ENCODE assay signal across 8 cellular contexts in the genomic region with DNA sequence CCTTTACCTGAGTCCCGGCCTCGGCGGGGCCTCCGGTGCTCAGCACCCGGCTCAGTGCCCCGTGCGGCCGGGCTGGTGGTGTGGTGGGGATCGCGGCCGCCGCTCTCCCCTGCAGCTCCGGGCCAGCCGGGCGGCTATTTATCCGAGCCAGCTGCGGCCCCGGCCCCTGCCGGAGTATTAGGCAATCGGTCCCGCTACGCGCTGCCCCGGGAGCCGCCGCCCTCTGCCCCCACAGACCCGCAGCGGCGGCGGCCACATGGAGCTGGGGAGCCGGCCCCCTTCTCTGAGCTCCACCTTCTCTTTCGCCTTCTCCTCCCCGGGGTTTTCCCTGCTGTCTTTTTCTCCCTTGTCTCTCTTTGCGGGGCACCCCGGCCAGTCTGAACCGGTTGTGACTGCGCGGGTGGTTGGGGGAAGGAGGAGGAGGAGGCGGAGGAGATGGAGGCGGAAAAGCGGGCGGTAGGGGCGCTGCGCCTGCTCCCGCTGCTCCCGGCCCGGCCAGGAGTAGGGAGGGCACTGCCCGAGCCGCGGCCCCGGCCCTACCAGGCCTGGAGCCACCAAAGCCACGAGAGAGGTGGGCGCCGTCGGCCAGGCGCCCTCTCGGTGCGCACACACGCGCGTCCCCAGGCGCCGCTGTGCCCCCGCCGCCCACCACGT. TPM values are rescaled to one million over a fixed set of nuclear protein-coding genes. Genes with fewer than 3 reads are reported as not detected.
DNase-seq lines count a peak whose midpoint lies in the region; ATAC-seq and TF ChIP-seq lines count a peak whose summit lies in the region.

A gene with protein sequence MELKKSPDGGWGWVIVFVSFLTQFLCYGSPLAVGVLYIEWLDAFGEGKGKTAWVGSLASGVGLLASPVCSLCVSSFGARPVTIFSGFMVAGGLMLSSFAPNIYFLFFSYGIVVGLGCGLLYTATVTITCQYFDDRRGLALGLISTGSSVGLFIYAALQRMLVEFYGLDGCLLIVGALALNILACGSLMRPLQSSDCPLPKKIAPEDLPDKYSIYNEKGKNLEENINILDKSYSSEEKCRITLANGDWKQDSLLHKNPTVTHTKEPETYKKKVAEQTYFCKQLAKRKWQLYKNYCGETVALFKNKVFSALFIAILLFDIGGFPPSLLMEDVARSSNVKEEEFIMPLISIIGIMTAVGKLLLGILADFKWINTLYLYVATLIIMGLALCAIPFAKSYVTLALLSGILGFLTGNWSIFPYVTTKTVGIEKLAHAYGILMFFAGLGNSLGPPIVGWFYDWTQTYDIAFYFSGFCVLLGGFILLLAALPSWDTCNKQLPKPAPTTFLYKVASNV (minus strand): TSS at position 379 of the 654 bp plus-strand sequence. CDS start 25,559 bp downstream, outside the sequence.

- H3K9me3 ChIP-seq in aorta (ENCODE audit: control insufficient read depth, low read length): no peaks in the 10 kb centered on the region

- intact Hi-C loops in aorta (cut with DNase I): no loop called here

- peak within 1 kb of the TSS; percentile 61 to 72 for H3K4me3 ChIP-seq in aorta (ENCODE audit: low read length in 2 of 2)

- H3K27me3 Mint-ChIP-seq in activated T-cell treated with anti-CD3 and anti-CD28 coated beads, Interleukin-2, amount 50 U/mL, for 72 hours (ENCODE audit: low read depth): peaks cover 75% of the 10 kb centered on the region

- DNase-seq in AG20443 (ENCODE audit: low spot score) (peak; percentile 72), NCI-H2171 (lab: John Stamatoyannopoulos, UW) (peak; percentile 37), globus pallidus (ENCODE audit: low spot score) (peak; percentile 79), omental fat pad (ENCODE audit: low spot score) (peak; percentile 31), aorta (peak; percentile 75 to 87)
- DNase-seq in activated T-cell treated with anti-CD3 and anti-CD28 coated beads, Interleukin-2, amount 50 U/mL, for 72 hours: peak; percentile 50 to 55

- no peaks in the 10 kb centered on the region for H3K36me3 ChIP-seq in aorta (ENCODE audit: control insufficient read depth in 1 of 2, insufficient read depth in 2 of 2, low read length in 1 of 2)

- H3K36me3 Mint-ChIP-seq in activated T-cell treated with anti-CD3 and anti-CD28 coated beads, Interleukin-2, amount 50 U/mL, for 72 hours (ENCODE audit: insufficient read depth in 2 of 2): no peaks in the 10 kb centered on the region

- peak; percentile 60 for ATAC-seq in GM18520 (IDR thresholded peaks at IDR 0.05; ENCODE audit: unreplicated experiment)
- ATAC-seq in HG02938 (IDR thresholded peaks at IDR 0.05; ENCODE audit: unreplicated experiment): peak; percentile 74
- ATAC-seq in activated T-cell treated with anti-CD3 and anti-CD28 coated beads, Interleukin-2, amount 50 U/mL, for 72 hours (replicated peaks in 1 of 2): peak; percentile 82 to 84
- peak; percentile 87 for ATAC-seq in omental fat pad (ENCODE audit: low FRiP score)
- ATAC-seq in aorta (ENCODE audit: low FRiP score): peak; percentile 89

- peak within 1 kb of the TSS; percentile 82 to 84 for H3K4me3 Mint-ChIP-seq in activated T-cell treated with anti-CD3 and anti-CD28 coated beads, Interleukin-2, amount 50 U/mL, for 72 hours

- H3K4me1 ChIP-seq in aorta (ENCODE audit: control insufficient read depth in 1 of 2, insufficient read depth in 2 of 2, low read length in 2 of 2): no peaks in the 10 kb centered on the region

- no peaks in the 10 kb centered on the region for H3K4me1 Mint-ChIP-seq in activated T-cell treated with anti-CD3 and anti-CD28 coated beads, Interleukin-2, amount 50 U/mL, for 72 hours (ENCODE audit: low read depth)

- no peaks in the 10 kb centered on the region for H3K27me3 ChIP-seq in aorta (ENCODE audit: control insufficient read depth in 1 of 2, insufficient read depth in 2 of 2, low read length in 1 of 2)

- H3K27ac Mint-ChIP-seq in activated T-cell treated with anti-CD3 and anti-CD28 coated beads, Interleukin-2, amount 50 U/mL, for 72 hours: no peak within 1 kb of the TSS

- 0 to 1% methylated on average over 58 to 66 of the region's 66 CpGs for WGBS in aorta, 2 donors

- TF ChIP-seq CTCF in omental fat pad (IDR thresholded peaks at IDR 0.05): no peak

- no peaks in the 10 kb centered on the region for H3K9me3 Mint-ChIP-seq in activated T-cell treated with anti-CD3 and anti-CD28 coated beads, Interleukin-2, amount 50 U/mL, for 72 hours

- peak within 1 kb of the TSS in 1 of 2 donors; percentile 34 for H3K27ac ChIP-seq in aorta (ENCODE audit: low read depth in 1 of 2, low read length in 2 of 2)

RNA-seq across cellular contexts. Expression of the gene that starts here (rescaled TPM):
- total RNA-seq in activated T-cell treated with anti-CD3 and anti-CD28 coated beads, Interleukin-2, amount 50 U/mL, for 72 hours: under 1 TPM; 0.14 to 0.19 TPM
- total RNA-seq in omental fat pad: 1 to 10 TPM in 1 of 4 donors, under 1 TPM in 3; 0.25 to 2.3 (median 0.77) TPM
- 1 to 10 TPM; 1.3 to 3.3 TPM for total RNA-seq in aorta
- polyA plus RNA-seq in aorta: 1 to 10 TPM in 1 of 2 donors, under 1 TPM in 1; 0.25 to 3.5 TPM

Comparison
In these comparisons a context has a peak if more than half of its experiments do, and no peak if none do; other contexts are left out.
1. Peak in DNase-seq and ATAC-seq in activated T-cell treated with anti-CD3 and anti-CD28 coated beads, Interleukin-2, amount 50 U/mL, for 72 hours; RNA of the gene not detected or under 1 TPM.
2. DNase-seq: peak in every context shown above with its lines; median percentile 81 in aorta; 79 in globus pallidus; 72 in AG20443; 52 in activated T-cell treated with anti-CD3 and anti-CD28 coated beads, Interleukin-2, amount 50 U/mL, for 72 hours; 37 in NCI-H2171; 31 in omental fat pad.